ENCODE assay signal across 10 cellular contexts in the genomic region with DNA sequence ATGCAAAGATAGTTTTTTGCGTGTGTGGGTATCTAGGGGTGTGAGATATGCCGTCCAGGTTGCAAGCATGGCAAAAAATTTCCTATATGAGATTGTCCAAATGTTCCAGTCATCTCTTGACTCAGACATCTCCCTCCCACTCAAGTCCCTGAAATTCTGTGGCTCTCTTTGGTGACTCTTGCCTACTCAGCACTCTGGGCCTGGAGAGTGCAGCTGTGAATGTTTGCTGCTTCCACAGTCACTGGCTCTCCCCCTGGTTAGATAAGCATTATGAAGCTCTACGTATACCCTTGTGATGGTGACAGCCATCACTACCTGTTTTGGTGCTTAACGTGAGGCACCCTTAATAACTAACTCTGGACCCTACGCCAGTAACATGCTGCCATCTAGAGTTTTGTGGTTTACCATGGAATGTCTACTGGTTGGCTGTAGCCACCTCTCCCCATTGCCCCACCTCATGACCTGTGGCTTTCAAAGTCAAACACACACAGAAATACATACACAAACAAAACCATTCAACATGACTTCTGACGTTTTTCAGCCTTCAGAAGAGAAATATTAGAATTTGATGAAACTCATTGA.
DNase-seq lines count a peak whose midpoint lies in the region; ATAC-seq and TF ChIP-seq lines count a peak whose summit lies in the region.
"Had no signal": no experiment of that assay in that cellular context is flagged by ENCODE, and none has a peak within 500 bp of the region (broad histone marks: within the 10 kb centered on the region; RNA-seq: fewer than 3 reads in every experiment).

No MANE protein-coding gene starts in this region.

- intact Hi-C loops in MCF 10A (cut with micrococcal nuclease) (loop anchor here (5.0 kb wide), 1 partner anchor 619 kb away; no protein-coding TSS in a partner anchor), breast epithelium (cut with DNase I; ENCODE audit: low total_unique reads) (no loop called here)
- intact Hi-C loops in activated T-helper 2 cell treated with anti-CD3 and anti-CD28 coated beads, Interferon-gamma antibody, Interleukin-2, Interleukin-4, amounts not matched to agents 10 μg/mL and 5 μg/mL and 100 μg/mL, durations not matched to agents 14 hours and 24 hours and 36 hours (cut with micrococcal nuclease), result no loop called here

- DNase-seq in MCF 10A (ENCODE audit: unreplicated experiment) (peak; percentile 14), breast epithelium (ENCODE audit: low spot score in 2 of 2) (no peak), lung microvascular endothelial cell (ENCODE audit: low read depth in 2 of 2) (peak; percentile 7 to 11)
- no peak for DNase-seq in T-helper 2 cell treated with Interferon-gamma antibody and Interleukin-4, amounts not matched to agents 5 μg/mL and 100 μg/mL, for 36 hours (ENCODE audit: low spot score)
- DNase-seq in activated T-helper 2 cell treated with anti-CD3 and anti-CD28 coated beads, Interferon-gamma antibody, Interleukin-2, Interleukin-4, amounts not matched to agents 10 μg/mL and 5 μg/mL and 100 μg/mL, durations not matched to agents 14 hours and 24 hours and 36 hours (ENCODE audit: low spot score), result no peak

- H3K4me1 ChIP-seq in breast epithelium, result no peaks in the 10 kb centered on the region
- no peaks in the 10 kb centered on the region for H3K4me1 ChIP-seq in OCI-LY1 (ENCODE audit: insufficient read depth, low read length, severe bottlenecking)

- H4K20me1 ChIP-seq in OCI-LY1 (ENCODE audit: insufficient read depth, low read length), result no peaks in the 10 kb centered on the region

- no TSS peak for BruUV-seq in MCF 10A (replicated peaks; lab: Mats Ljungman, UMichigan)

- H3K9me3 ChIP-seq in breast epithelium (no peaks in the 10 kb centered on the region), OCI-LY1 (ENCODE audit: low read length) (no peaks in the 10 kb centered on the region)
- H3K9me3 ChIP-seq: upper lobe of left lung had no signal

- no peak for TF ChIP-seq POLR2A in breast epithelium (IDR thresholded peaks at IDR 0.05)

- TF ChIP-seq CTCF in MCF 10A (IDR thresholded peaks at IDR 0.05; ENCODE audit: unreplicated experiment) (peak; percentile 18), breast epithelium (IDR thresholded peaks at IDR 0.05) (no peak), OCI-LY1 (IDR thresholded peaks at IDR 0.05; ENCODE audit: low read length) (peak; percentile 19; the same call in 1 of the 2 replicates)

- no peaks in the 10 kb centered on the region for H3K9me3 Mint-ChIP-seq in MCF 10A (ENCODE audit: unreplicated experiment)
- no peaks in the 10 kb centered on the region for H3K9me3 Mint-ChIP-seq in T-helper 2 cell treated with Interferon-gamma antibody and Interleukin-4, amounts not matched to agents 5 μg/mL and 100 μg/mL, for 36 hours
- no peaks in the 10 kb centered on the region for H3K9me3 Mint-ChIP-seq in activated T-helper 2 cell treated with anti-CD3 and anti-CD28 coated beads, Interferon-gamma antibody, Interleukin-2, Interleukin-4, amounts not matched to agents 10 μg/mL and 5 μg/mL and 100 μg/mL, durations not matched to agents 14 hours and 24 hours and 36 hours

- no peak overlapping the region for H3K4me3 ChIP-seq in breast epithelium
- H3K4me3 ChIP-seq in OCI-LY1 (ENCODE audit: low read depth, low read length, poor library complexity, severe bottlenecking), result no peak overlapping the region
- H3K4me3 ChIP-seq: upper lobe of left lung had no signal

- no peak overlapping the region for H3K27ac ChIP-seq in breast epithelium
- no peak overlapping the region for H3K27ac ChIP-seq in OCI-LY1 (ENCODE audit: low read depth, low read length, poor library complexity, severe bottlenecking)
- H3K27ac ChIP-seq: upper lobe of left lung had no signal

- POLR2A ChIA-PET in MCF 10A (lab: Yijun Ruan, JAX), result no interaction called here

- H3K79me2 ChIP-seq in OCI-LY1 (ENCODE audit: insufficient read depth, low read length), result no peaks in the 10 kb centered on the region

- H2AFZ ChIP-seq in OCI-LY1 (ENCODE audit: low read length), result no peak overlapping the region

- H3K27me3 ChIP-seq in breast epithelium (no peaks in the 10 kb centered on the region), OCI-LY1 (ENCODE audit: insufficient read depth, low read length) (no peaks in the 10 kb centered on the region)
- H3K27me3 ChIP-seq: upper lobe of left lung had no signal

- H3K36me3 Mint-ChIP-seq in MCF 10A (ENCODE audit: insufficient read depth, unreplicated experiment), result no peaks in the 10 kb centered on the region
- H3K36me3 Mint-ChIP-seq in T-helper 2 cell treated with Interferon-gamma antibody and Interleukin-4, amounts not matched to agents 5 μg/mL and 100 μg/mL, for 36 hours (ENCODE audit: low read depth), result no peaks in the 10 kb centered on the region
- no peaks in the 10 kb centered on the region for H3K36me3 Mint-ChIP-seq in activated T-helper 2 cell treated with anti-CD3 and anti-CD28 coated beads, Interferon-gamma antibody, Interleukin-2, Interleukin-4, amounts not matched to agents 10 μg/mL and 5 μg/mL and 100 μg/mL, durations not matched to agents 14 hours and 24 hours and 36 hours (ENCODE audit: low read depth)

- no peaks in the 10 kb centered on the region for H3K9me2 ChIP-seq in OCI-LY1 (ENCODE audit: low read depth, low read length)

- no peaks in the 10 kb centered on the region for H3K27me3 Mint-ChIP-seq in MCF 10A (ENCODE audit: insufficient read depth, unreplicated experiment)
- no peaks in the 10 kb centered on the region for H3K27me3 Mint-ChIP-seq in T-helper 2 cell treated with Interferon-gamma antibody and Interleukin-4, amounts not matched to agents 5 μg/mL and 100 μg/mL, for 36 hours (ENCODE audit: low read depth)
- no peaks in the 10 kb centered on the region for H3K27me3 Mint-ChIP-seq in activated T-helper 2 cell treated with anti-CD3 and anti-CD28 coated beads, Interferon-gamma antibody, Interleukin-2, Interleukin-4, amounts not matched to agents 10 μg/mL and 5 μg/mL and 100 μg/mL, durations not matched to agents 14 hours and 24 hours and 36 hours (ENCODE audit: low read depth)

- no peak overlapping the region for H3K27ac Mint-ChIP-seq in MCF 10A (ENCODE audit: low read depth, unreplicated experiment)
- H3K27ac Mint-ChIP-seq in T-helper 2 cell treated with Interferon-gamma antibody and Interleukin-4, amounts not matched to agents 5 μg/mL and 100 μg/mL, for 36 hours, result no peak overlapping the region
- H3K27ac Mint-ChIP-seq in activated T-helper 2 cell treated with anti-CD3 and anti-CD28 coated beads, Interferon-gamma antibody, Interleukin-2, Interleukin-4, amounts not matched to agents 10 μg/mL and 5 μg/mL and 100 μg/mL, durations not matched to agents 14 hours and 24 hours and 36 hours, result no peak overlapping the region
- H3K27ac Mint-ChIP-seq: CD8-positive, alpha-beta memory T cell had no signal

- H3F3A ChIP-seq in OCI-LY1 (ENCODE audit: insufficient read depth, low read length), result no peaks in the 10 kb centered on the region

- no peak overlapping the region for H3K4me3 Mint-ChIP-seq in MCF 10A (ENCODE audit: unreplicated experiment)
- H3K4me3 Mint-ChIP-seq in T-helper 2 cell treated with Interferon-gamma antibody and Interleukin-4, amounts not matched to agents 5 μg/mL and 100 μg/mL, for 36 hours, result no peak overlapping the region
- no peak overlapping the region for H3K4me3 Mint-ChIP-seq in activated T-helper 2 cell treated with anti-CD3 and anti-CD28 coated beads, Interferon-gamma antibody, Interleukin-2, Interleukin-4, amounts not matched to agents 10 μg/mL and 5 μg/mL and 100 μg/mL, durations not matched to agents 14 hours and 24 hours and 36 hours (ENCODE audit: low read depth)
- H3K4me3 Mint-ChIP-seq: CD8-positive, alpha-beta memory T cell had no signal

- H3K36me3 ChIP-seq in breast epithelium (no peaks in the 10 kb centered on the region), OCI-LY1 (ENCODE audit: insufficient read depth, low read length) (no peaks in the 10 kb centered on the region)
- H3K36me3 ChIP-seq: upper lobe of left lung had no signal

- CTCF ChIA-PET in MCF 10A (lab: Yijun Ruan, JAX), result no interaction called here

- no peak overlapping the region for H3K9ac ChIP-seq in OCI-LY1 (ENCODE audit: low read length)

- no peak overlapping the region for H3K4me2 ChIP-seq in OCI-LY1 (ENCODE audit: low read length)

- H3K4me1 Mint-ChIP-seq in MCF 10A (ENCODE audit: insufficient read depth, unreplicated experiment), result no peaks in the 10 kb centered on the region
- H3K4me1 Mint-ChIP-seq in T-helper 2 cell treated with Interferon-gamma antibody and Interleukin-4, amounts not matched to agents 5 μg/mL and 100 μg/mL, for 36 hours (ENCODE audit: low read depth), result no peaks in the 10 kb centered on the region
- H3K4me1 Mint-ChIP-seq in activated T-helper 2 cell treated with anti-CD3 and anti-CD28 coated beads, Interferon-gamma antibody, Interleukin-2, Interleukin-4, amounts not matched to agents 10 μg/mL and 5 μg/mL and 100 μg/mL, durations not matched to agents 14 hours and 24 hours and 36 hours (ENCODE audit: low read depth), result no peaks in the 10 kb centered on the region

- ATAC-seq in HG02852 (IDR thresholded peaks at IDR 0.05; ENCODE audit: unreplicated experiment) (peak; percentile 82), HG03196 (IDR thresholded peaks at IDR 0.05; ENCODE audit: unreplicated experiment) (no peak)

Comparison
In these comparisons a context has a peak if more than half of its experiments do, and no peak if none do; other contexts are left out.
1. DNase-seq: peak in MCF 10A (single experiment) and lung microvascular endothelial cell (2 of 2); none in breast epithelium (0 of 2), T-helper 2 cell treated with Interferon-gamma antibody and Interleukin-4, amounts not matched to agents 5 μg/mL and 100 μg/mL, for 36 hours (single experiment) and activated T-helper 2 cell treated with anti-CD3 and anti-CD28 coated beads, Interferon-gamma antibody, Interleukin-2, Interleukin-4, amounts not matched to agents 10 μg/mL and 5 μg/mL and 100 μg/mL, durations not matched to agents 14 hours and 24 hours and 36 hours (single experiment).
2. CTCF ChIP-seq: peak in MCF 10A (single experiment) and OCI-LY1 (single experiment); none in breast epithelium (0 of 3).